9 cellular contexts compared by ENCODE assay signal in the genomic region with DNA sequence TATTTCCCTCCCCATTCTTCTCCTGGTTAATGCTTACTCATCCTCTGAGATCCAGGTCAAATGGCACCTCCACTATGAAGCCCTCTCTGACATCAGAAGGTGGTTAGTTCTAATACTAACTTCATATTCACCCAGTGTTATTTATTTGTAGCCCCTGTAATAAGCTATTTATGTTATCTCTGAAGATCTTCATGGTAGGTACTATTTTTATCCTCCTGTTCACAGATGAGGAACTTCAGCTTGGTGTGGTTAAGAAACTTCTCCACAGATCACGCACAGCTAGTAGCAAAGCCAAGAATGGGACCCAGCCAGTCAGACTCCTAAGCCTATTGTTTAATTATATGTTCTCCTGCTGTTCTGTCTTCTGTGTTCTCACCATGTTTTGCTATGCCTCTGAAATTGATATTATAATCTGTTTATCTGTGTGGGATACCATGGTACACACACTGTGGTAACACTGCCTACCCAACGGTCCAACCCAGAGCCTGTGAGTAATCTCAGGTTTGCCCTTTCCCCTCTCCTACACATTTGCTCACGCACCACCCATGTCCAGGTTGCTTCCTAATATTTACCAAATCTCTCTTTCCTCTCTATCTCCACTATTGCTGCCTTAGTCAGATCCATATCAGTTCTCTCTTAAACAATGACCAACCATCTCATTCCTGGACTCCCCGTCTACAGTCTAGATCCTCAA.
DNase-seq lines count a peak whose midpoint lies in the region; ATAC-seq and TF ChIP-seq lines count a peak whose summit lies in the region.
"Had no signal": no experiment of that assay in that cellular context is flagged by ENCODE, and none has a peak within 500 bp of the region (broad histone marks: within the 10 kb centered on the region; RNA-seq: fewer than 3 reads in every experiment).

No MANE protein-coding gene starts in this region.

- no peaks in the 10 kb centered on the region for H4K20me1 ChIP-seq in DOHH2 (ENCODE audit: control insufficient read depth, insufficient read depth, low read depth, low read length)
- no peaks in the 10 kb centered on the region for H4K20me1 ChIP-seq in SU-DHL-6 (ENCODE audit: low read depth, low read length)

- no peak overlapping the region for H3K9ac ChIP-seq in SU-DHL-6 (ENCODE audit: low read length)

- H3K4me1 ChIP-seq in DOHH2 (ENCODE audit: control insufficient read depth, low read length), result peaks cover 31% of the 10 kb centered on the region

- no peak overlapping the region for H3K27ac ChIP-seq in DOHH2 (ENCODE audit: low read depth, low read length)
- H3K27ac ChIP-seq in SU-DHL-6 (ENCODE audit: low read depth, low read length), result peak overlapping the region; percentile 55

- no peaks in the 10 kb centered on the region for H3K27me3 ChIP-seq in DOHH2 (ENCODE audit: control insufficient read depth, low read length)
- no peaks in the 10 kb centered on the region for H3K27me3 ChIP-seq in SU-DHL-6 (ENCODE audit: low read length)

- ATAC-seq in GM19438 (IDR thresholded peaks at IDR 0.05; ENCODE audit: low read depth, unreplicated experiment), result peak; percentile 77
- peak; percentile 73 for ATAC-seq in HG03095 (IDR thresholded peaks at IDR 0.05; ENCODE audit: unreplicated experiment)

- TF ChIP-seq CTCF in DOHH2 (IDR thresholded peaks at IDR 0.05; ENCODE audit: low read depth, low read length, poor library complexity, severe bottlenecking) (no peak), SU-DHL-6 (IDR thresholded peaks at IDR 0.05; ENCODE audit: insufficient read depth, low read length, poor library complexity, severe bottlenecking) (no peak)

- H3K9me2 ChIP-seq in DOHH2 (replicated peaks; ENCODE audit: control insufficient read depth, low read length) (no peaks in the 10 kb centered on the region), SU-DHL-6 (replicated peaks; ENCODE audit: insufficient read depth, low read length) (no peaks in the 10 kb centered on the region)

- H3K4me3 ChIP-seq in DOHH2 (ENCODE audit: low read length), result no peak overlapping the region
- H3K4me3 ChIP-seq in SU-DHL-6 (ENCODE audit: insufficient read depth, low read length, poor library complexity, severe bottlenecking), result no peak overlapping the region

- H3K9me3 ChIP-seq in DOHH2 (ENCODE audit: control insufficient read depth, insufficient read depth, low read length) (no peaks in the 10 kb centered on the region), SU-DHL-6 (ENCODE audit: insufficient read depth, low read length) (peaks cover 10% of the 10 kb centered on the region; the same call in 1 of the 2 replicates)

- peak overlapping the region; percentile 30 for H3K4me2 ChIP-seq in DOHH2 (ENCODE audit: low read length)
- H3K4me2 ChIP-seq in SU-DHL-6 (ENCODE audit: low read depth, low read length, poor library complexity, severe bottlenecking), result peak overlapping the region; percentile 13

- no peak overlapping the region for H2AFZ ChIP-seq in SU-DHL-6 (ENCODE audit: low read depth, low read length, severe bottlenecking)

- H3K36me3 ChIP-seq in DOHH2 (ENCODE audit: control insufficient read depth, low read length) (no peaks in the 10 kb centered on the region), SU-DHL-6 (ENCODE audit: low read length) (0 out of 2 replicates have a peak, but pooled peaks cover 4% of the 10 kb centered on the region)

- H3K79me2 ChIP-seq in DOHH2 (ENCODE audit: control insufficient read depth, low read length) (no peaks in the 10 kb centered on the region), SU-DHL-6 (ENCODE audit: insufficient read depth, low read length) (no peaks in the 10 kb centered on the region)

- intact Hi-C loops in posterior cingulate gyrus (cut with DNase I), result no loop called here

- H3F3A ChIP-seq in DOHH2 (ENCODE audit: control insufficient read depth, insufficient read depth), result no peaks in the 10 kb centered on the region
- no peaks in the 10 kb centered on the region for H3F3A ChIP-seq in SU-DHL-6 (ENCODE audit: insufficient read depth)

- DNase-seq in posterior cingulate gyrus, result no peak
- DNase-seq in NCI-H82 (lab: John Stamatoyannopoulos, UW), result no peak
- DNase-seq in HuH-7 (ENCODE audit: low spot score), result no peak
- DNase-seq in nucleus accumbens (lab: John Stamatoyannopoulos, UW), result no peak
- DNase-seq: DMS 273 treated with DMSO at 0.1 percent for 48 hours had no signal
